Comparison of ENCODE assay signal across 15 cellular contexts in genomic region chr3:129017531-129017899, GRCh38. TPM values are rescaled to one million over a fixed set of nuclear protein-coding genes. Genes with fewer than 3 reads are reported as not detected.
DNase-seq lines count a peak whose midpoint lies in the region; ATAC-seq, FAIRE-seq and TF ChIP-seq lines count a peak whose summit lies in the region.
"Had no signal": no experiment of that assay in that cellular context is flagged by ENCODE, and none has a peak within 500 bp of the region (broad histone marks: within the 10 kb centered on the region; RNA-seq: fewer than 3 reads in every experiment).

No MANE protein-coding gene starts in this region.

- intact Hi-C loops in CD4-positive, alpha-beta memory T cell (cut with micrococcal nuclease) = no loop called here
- intact Hi-C loops in colonic mucosa (cut with DNase I) (no loop called here), ascending aorta (cut with DNase I) (no loop called here), kidney (cut with DNase I) (no loop called here)

- H3K4me3 ChIP-seq in CD4-positive, alpha-beta memory T cell (ENCODE audit: low read length in 2 of 2) = no peak overlapping the region
- H3K4me3 ChIP-seq in colonic mucosa = no peak overlapping the region
- H3K4me3 ChIP-seq in osteoblast (ENCODE audit: insufficient read depth, low read length) = no peak overlapping the region
- H3K4me3 ChIP-seq in ascending aorta = no peak overlapping the region
- H3K4me3 ChIP-seq in kidney (ENCODE audit: low read length in 2 of 2) = no peak overlapping the region
- H3K4me3 ChIP-seq: tibial nerve had no signal

- no peak for FAIRE-seq in kidney (lab: Jason Lieb, UNC)

- H3K9ac ChIP-seq in colonic mucosa (ENCODE audit: low read depth in 2 of 2, low read length in 2 of 2) = peak overlapping the region; percentile 45 to 51
- H3K9ac ChIP-seq in kidney (ENCODE audit: low read length in 2 of 2) = no peak overlapping the region

- peak; percentile 14 for ATAC-seq in HG02870 (IDR thresholded peaks at IDR 0.05; ENCODE audit: unreplicated experiment)

- H2AFZ ChIP-seq in osteoblast (ENCODE audit: low read length) = no peak overlapping the region

- CTCF ChIA-PET in CD4-positive, alpha-beta memory T cell (lab: Charles Lee; ENCODE audit: partially characterized antibody) = interaction anchor here (1.0 to 6.5 kb wide), 19 partner anchors 9 to 400 kb away, joined by 3 to 191 read pairs (median 7); partner anchors contain the start of genes CFAP92, COPG1 and RAB43

- H3K27me3 ChIP-seq in CD4-positive, alpha-beta memory T cell (ENCODE audit: insufficient read depth, low read length) = no peaks in the 10 kb centered on the region
- H3K27me3 ChIP-seq in colonic mucosa (no peaks in the 10 kb centered on the region), osteoblast (ENCODE audit: insufficient read depth, low read length) (peaks cover 9% of the 10 kb centered on the region), ascending aorta (no peaks in the 10 kb centered on the region)
- H3K27me3 ChIP-seq: tibial nerve had no signal

- no peaks in the 10 kb centered on the region for H3K27me3 Mint-ChIP-seq in CD4-positive, alpha-beta memory T cell

- peak overlapping the region; percentile 64 for H3K27ac ChIP-seq in CD4-positive, alpha-beta memory T cell (ENCODE audit: low read depth, low read length)
- H3K27ac ChIP-seq in colonic mucosa (peak overlapping the region; percentile 81), osteoblast (ENCODE audit: low read depth, low read length) (no peak overlapping the region), ascending aorta (no peak overlapping the region), kidney (ENCODE audit: low read depth in 2 of 2, low read length in 2 of 2) (peak overlapping the region in 1 of 2 donors; percentile 81)

- no peaks in the 10 kb centered on the region for H3K36me3 Mint-ChIP-seq in CD4-positive, alpha-beta memory T cell

- peaks cover 36% of the 10 kb centered on the region for H3K4me1 ChIP-seq in CD4-positive, alpha-beta memory T cell (ENCODE audit: insufficient read depth, low read length)
- H3K4me1 ChIP-seq in colonic mucosa (peaks cover 15% of the 10 kb centered on the region), osteoblast (ENCODE audit: insufficient read depth, low read length) (peaks cover 3% of the 10 kb centered on the region), ascending aorta (no peaks in the 10 kb centered on the region), kidney (ENCODE audit: control insufficient read depth in 1 of 2, insufficient read depth in 1 of 2, low read depth in 1 of 2, low read length in 2 of 2) (peaks cover 5 to 7% of the 10 kb centered on the region in 2 donors)

- H3K9me3 Mint-ChIP-seq in CD4-positive, alpha-beta memory T cell = no peaks in the 10 kb centered on the region

- H3K4me2 ChIP-seq in osteoblast (ENCODE audit: insufficient read depth, low read length) = no peak overlapping the region

- peak overlapping the region; percentile 85 to 99 (median 94) for H3K27ac Mint-ChIP-seq in CD4-positive, alpha-beta memory T cell

- H3K4me1 Mint-ChIP-seq in CD4-positive, alpha-beta memory T cell = peaks cover 32 to 59% (median 44%) of the 10 kb centered on the region in 4 donors

- H3K4me3 Mint-ChIP-seq in CD4-positive, alpha-beta memory T cell = peak overlapping the region in 7 of 8 donors; percentile 22 to 82 (median 65)

- no peaks in the 10 kb centered on the region for H3K9me3 ChIP-seq in CD4-positive, alpha-beta memory T cell (ENCODE audit: control insufficient read depth in 1 of 2, low read length in 2 of 2)
- no peaks in the 10 kb centered on the region for H3K9me3 ChIP-seq in colonic mucosa
- H3K9me3 ChIP-seq in osteoblast (ENCODE audit: low read depth, low read length) = no peaks in the 10 kb centered on the region
- no peaks in the 10 kb centered on the region for H3K9me3 ChIP-seq in ascending aorta
- H3K9me3 ChIP-seq in kidney (ENCODE audit: control insufficient read depth in 1 of 2, low read length in 2 of 2) = no peaks in the 10 kb centered on the region
- H3K9me3 ChIP-seq: tibial nerve had no signal

- H3K79me2 ChIP-seq in osteoblast (ENCODE audit: insufficient read depth, low read length) = no peaks in the 10 kb centered on the region

- TF ChIP-seq CTCF in colonic mucosa (IDR thresholded peaks at IDR 0.05) = no peak
- no peak for TF ChIP-seq CTCF in osteoblast (IDR thresholded peaks at IDR 0.05; ENCODE audit: extremely low read depth, low read depth, low read length)
- no peak for TF ChIP-seq CTCF in ascending aorta (IDR thresholded peaks at IDR 0.05)
- TF ChIP-seq CTCF in kidney (IDR thresholded peaks at IDR 0.05; ENCODE audit: borderline replicate concordance, extremely low read depth, insufficient read depth) = no peak

- H3K36me3 ChIP-seq in CD4-positive, alpha-beta memory T cell (ENCODE audit: insufficient read depth, low read length) = no peaks in the 10 kb centered on the region
- H3K36me3 ChIP-seq in colonic mucosa (no peaks in the 10 kb centered on the region), osteoblast (ENCODE audit: insufficient read depth, low read length) (no peaks in the 10 kb centered on the region), ascending aorta (no peaks in the 10 kb centered on the region), kidney (ENCODE audit: control insufficient read depth in 1 of 2, insufficient read depth in 2 of 2, low read length in 2 of 2) (peaks cover 0 to 3% of the 10 kb centered on the region in 2 donors)
- H3K36me3 ChIP-seq: tibial nerve had no signal

- no peak for DNase-seq in CD4-positive, alpha-beta memory T cell
- DNase-seq in colonic mucosa = no peak
- peak; percentile 66 for DNase-seq in osteoblast (ENCODE audit: insufficient read length, low spot score, missing footprints)
- no peak for DNase-seq in ascending aorta (ENCODE audit: low spot score in 2 of 2)
- DNase-seq in DMS79 (lab: John Stamatoyannopoulos, UW) = no peak
- no peak for DNase-seq in kidney
- DNase-seq in COR-L47 (lab: John Stamatoyannopoulos, UW) = no peak
- DNase-seq: Calu3; erythroblast; stimulated activated CD4-positive, alpha-beta T cell treated with anti-CD3 and anti-CD28 coated beads, Interleukin-4, amount 100 ng/mL, for 24 hours had no signal

- H4K20me1 ChIP-seq in osteoblast (ENCODE audit: insufficient read depth, low read length) = no peaks in the 10 kb centered on the region

- POLR2A ChIA-PET in CD4-positive, alpha-beta memory T cell (lab: Charles Lee; ENCODE audit: partially characterized antibody) = interaction anchor here (0.7 to 7.7 kb wide), 16 partner anchors 9 to 422 kb away, joined by 3 to 150 read pairs (median 24); partner anchors contain the start of genes CFAP92, CNBP, COPG1 and HMCES

RNA-seq across cellular contexts. Expression of gene EFCC1, which starts 16.4 kb away (rescaled TPM):
- not detected for total RNA-seq in CD4-positive, alpha-beta memory T cell
- polyA plus RNA-seq in CD4-positive, alpha-beta memory T cell = not detected
- total RNA-seq in colonic mucosa = 1 to 10 TPM; 1.3 to 1.7 TPM
- not detected in 2 replicates for total RNA-seq in osteoblast
- 3.6 TPM for total RNA-seq in ascending aorta
- 3.7 TPM for total RNA-seq in kidney
- polyA plus RNA-seq in kidney (ENCODE audit: insufficient read depth, low read depth, low replicate concordance) = 2.4 TPM
- total RNA-seq: Calu3, MCF 10A had no signal

RNA-seq across cellular contexts. Expression of gene CFAP92, which starts 23.6 kb away (rescaled TPM):
- under 1 TPM in 1 of 2 experiments, not detected in 1; 0.38 TPM for total RNA-seq in CD4-positive, alpha-beta memory T cell
- under 1 TPM in 1 of 2 donors, not detected in 1; 0.47 TPM for polyA plus RNA-seq in CD4-positive, alpha-beta memory T cell
- total RNA-seq in colonic mucosa (1 to 10 TPM in 1 of 2 donors, under 1 TPM in 1; 0.77 to 1.2 TPM), osteoblast (not detected in 2 replicates), ascending aorta (not detected), kidney (0.60 TPM)
- polyA plus RNA-seq in kidney (ENCODE audit: insufficient read depth, low read depth, low replicate concordance) = 0.56 TPM
- polyA plus RNA-seq: aorta had no signal

RNA-seq across cellular contexts. Expression of gene GP9, which starts 43.1 kb away (rescaled TPM):
- total RNA-seq in CD4-positive, alpha-beta memory T cell = not detected
- polyA plus RNA-seq in CD4-positive, alpha-beta memory T cell = not detected
- under 1 TPM in 1 of 2 donors, not detected in 1; 0.37 TPM for total RNA-seq in colonic mucosa
- not detected in 2 replicates for total RNA-seq in osteoblast
- not detected for total RNA-seq in ascending aorta
- total RNA-seq in kidney = not detected
- polyA plus RNA-seq in kidney (ENCODE audit: insufficient read depth, low read depth, low replicate concordance) = 0.49 TPM
- total RNA-seq: aorta, Calu3, MCF 10A, omental fat pad, tibial nerve had no signal
- polyA plus RNA-seq: aorta had no signal

Comparison
In these comparisons a context has a peak if more than half of its experiments do, and no peak if none do; other contexts are left out.
1. H3K27ac ChIP-seq: peak in CD4-positive, alpha-beta memory T cell (single experiment) and colonic mucosa (single experiment); none in osteoblast (single experiment) and ascending aorta (0 of 2).
2. H3K9ac ChIP-seq: peak in colonic mucosa (2 of 2); none in kidney (0 of 2).